9 cellular contexts compared by ENCODE assay signal in genomic region chr21:38925923-38926322, GRCh38.
A peak's percentile ranks its signal among the peaks of the same experiment; 100 is the strongest.
DNase-seq lines count a peak whose midpoint lies in the region; TF ChIP-seq lines count a peak whose summit lies in the region.
"Had no signal": no experiment of that assay in that cellular context is flagged by ENCODE, and none has a peak within 500 bp of the region (broad histone marks: within the 10 kb centered on the region; RNA-seq: fewer than 3 reads in every experiment).

No MANE protein-coding gene starts in this region.

- H2AFZ ChIP-seq in hepatocyte = no peak overlapping the region
- H2AFZ ChIP-seq in neuronal stem cell (ENCODE audit: low read length) = no peak overlapping the region

- no peak overlapping the region for H3K4ac ChIP-seq in neuronal stem cell (ENCODE audit: low read length)

- H4K20me1 ChIP-seq in hepatocyte (ENCODE audit: insufficient read depth, poor library complexity, severe bottlenecking) = no peaks in the 10 kb centered on the region

- no peak overlapping the region for H4K91ac ChIP-seq in neuronal stem cell (ENCODE audit: low read depth, low read length, poor library complexity)

- H3K79me2 ChIP-seq in hepatocyte = no peaks in the 10 kb centered on the region

- H3K18ac ChIP-seq in neuronal stem cell (ENCODE audit: low read length) = no peak overlapping the region

- H3K9me3 ChIP-seq in adrenal gland (replicated peaks in 1 of 3) = no peaks in the 10 kb centered on the region
- H3K9me3 ChIP-seq in hepatocyte (ENCODE audit: low read depth) = no peaks in the 10 kb centered on the region
- peaks cover 0 to 2% (median 0%) of the 10 kb centered on the region in 5 donors for H3K9me3 ChIP-seq in subcutaneous abdominal adipose tissue (ENCODE audit: control insufficient read depth in 5 of 5, low read length in 5 of 5)
- H3K9me3 ChIP-seq in neuronal stem cell (replicated peaks in 1 of 2; ENCODE audit: control insufficient read depth in 2 of 2, insufficient read depth in 1 of 2, low read depth in 1 of 2, low read length in 2 of 2) = peaks cover 3 to 5% of the 10 kb centered on the region in 2 donors

- H3K4me1 ChIP-seq in adrenal gland (replicated peaks in 1 of 2) (peaks cover 6 to 20% of the 10 kb centered on the region in 2 donors), hepatocyte (ENCODE audit: insufficient read depth) (peaks cover 23% of the 10 kb centered on the region), subcutaneous abdominal adipose tissue (ENCODE audit: control insufficient read depth in 5 of 5, insufficient read depth in 5 of 5, low read length in 5 of 5) (peaks cover 0 to 23% (median 21%) of the 10 kb centered on the region in 5 donors), neuronal stem cell (ENCODE audit: control insufficient read depth in 2 of 2, insufficient read depth in 1 of 2, low read depth in 1 of 2, low read length in 2 of 2) (peaks cover 0 to 1% of the 10 kb centered on the region in 2 donors)

- no peaks in the 10 kb centered on the region for H3K79me1 ChIP-seq in neuronal stem cell (ENCODE audit: low read depth, low read length)

- H3K9me2 ChIP-seq in hepatocyte (replicated peaks; ENCODE audit: insufficient read depth) = no peaks in the 10 kb centered on the region

- H3K14ac ChIP-seq in neuronal stem cell (ENCODE audit: low read length) = no peak overlapping the region

- no peaks in the 10 kb centered on the region for H3K27me3 ChIP-seq in adrenal gland
- no peaks in the 10 kb centered on the region for H3K27me3 ChIP-seq in hepatocyte
- H3K27me3 ChIP-seq in subcutaneous abdominal adipose tissue (ENCODE audit: control insufficient read depth in 5 of 5, insufficient read depth in 4 of 5, low read length in 5 of 5) = peaks cover 0 to 3% (median 0%) of the 10 kb centered on the region in 5 donors
- H3K27me3 ChIP-seq in neuronal stem cell (ENCODE audit: control insufficient read depth in 3 of 3, insufficient read depth in 3 of 3, low read depth in 1 of 3, low read length in 3 of 3) = peaks cover 0 to 10% (median 0%) of the 10 kb centered on the region in 3 experiments

- H2BK15ac ChIP-seq in neuronal stem cell (ENCODE audit: low read length) = no peak overlapping the region

- H2BK5ac ChIP-seq in neuronal stem cell (ENCODE audit: low read length) = no peak overlapping the region

- no peak overlapping the region for H2AK5ac ChIP-seq in neuronal stem cell (ENCODE audit: low read depth, low read length)

- H3K36me3 ChIP-seq in adrenal gland (replicated peaks in 1 of 2) (no peaks in the 10 kb centered on the region), hepatocyte (replicated peaks; ENCODE audit: insufficient read depth, low read depth) (no peaks in the 10 kb centered on the region), subcutaneous abdominal adipose tissue (ENCODE audit: control insufficient read depth in 5 of 5, insufficient read depth in 5 of 5, low read length in 5 of 5) (no peaks in the 10 kb centered on the region), neuronal stem cell (replicated peaks in 1 of 2; ENCODE audit: control insufficient read depth in 2 of 2, insufficient read depth in 2 of 2, low read length in 2 of 2) (no peaks in the 10 kb centered on the region)

- intact Hi-C loops in adrenal gland (cut with DNase I) = no loop called here

- H4K8ac ChIP-seq in neuronal stem cell (ENCODE audit: low read depth, low read length) = no peak overlapping the region

- H3K23ac ChIP-seq in neuronal stem cell (ENCODE audit: low read depth, low read length, poor library complexity) = no peak overlapping the region

- H2BK12ac ChIP-seq in neuronal stem cell (ENCODE audit: low read length) = no peak overlapping the region

- no peak overlapping the region for H2BK120ac ChIP-seq in neuronal stem cell (ENCODE audit: low read depth, low read length)

- peak overlapping the region in 1 of 4 donors; percentile 12 for H3K4me3 ChIP-seq in adrenal gland
- H3K4me3 ChIP-seq in hepatocyte = no peak overlapping the region
- peak overlapping the region; percentile 17 to 58 (median 49) for H3K4me3 ChIP-seq in subcutaneous abdominal adipose tissue (ENCODE audit: low read depth in 1 of 5, low read length in 5 of 5)
- H3K4me3 ChIP-seq in neuronal stem cell (ENCODE audit: low read length in 2 of 2) = no peak overlapping the region

- H3K9ac ChIP-seq in subcutaneous abdominal adipose tissue (ENCODE audit: low read length in 5 of 5) (peak overlapping the region in 2 of 5 donors; percentile 4 to 53), neuronal stem cell (ENCODE audit: low read depth, low read length, poor library complexity) (no peak overlapping the region)

- DNase-seq in HS-5 (ENCODE audit: low read depth) (peak; percentile 67), adrenal gland (peak; percentile 52 to 83 (median 71)), hepatocyte (ENCODE audit: low spot score) (peak; percentile 81), DMS79 (lab: John Stamatoyannopoulos, UW) (no peak), neuronal stem cell (ENCODE audit: low spot score) (no peak), NCI-H1694 treated with DMSO at 0.1 percent for 48 hours (lab: John Stamatoyannopoulos, UW) (no peak), NCI-H526 treated with DMSO at 0.1 percent for 48 hours (lab: John Stamatoyannopoulos, UW) (no peak)
- DNase-seq: stimulated activated naive CD8-positive, alpha-beta T cell treated with anti-CD3 and anti-CD28 coated beads, Interleukin-15, Interleukin-2, amounts not matched to agents 100 U/mL and 50 U/mL, for 24 hours had no signal

- TF ChIP-seq CTCF in adrenal gland (IDR thresholded peaks at IDR 0.05) = no peak
- no peak for TF ChIP-seq CTCF in hepatocyte (IDR thresholded peaks at IDR 0.05; ENCODE audit: poor library complexity)

- H3K27ac ChIP-seq in adrenal gland (peak overlapping the region in 4 of 5 donors; percentile 18 to 83 (median 49)), hepatocyte (peak overlapping the region; percentile 85), subcutaneous abdominal adipose tissue (ENCODE audit: low read depth, low read length) (no peak overlapping the region), neuronal stem cell (replicated peaks; ENCODE audit: low read length) (no peak overlapping the region)

- TF ChIP-seq POLR2A in adrenal gland (IDR thresholded peaks at IDR 0.05) = peak in 1 of 2 donors; percentile 11

- 0 to 2% (median 0%) methylated on average over 7 of the region's 7 CpGs for whole genome bisulfite sequencing in adrenal gland, 4 donors
- WGBS in hepatocyte (ENCODE audit: low lambda C conversion rate, missing lambda C conversion rate) = 24% methylated on average over 7 of the region's 7 CpGs
- no CpG with 5 or more reads among the region's 7 CpGs for WGBS in neuronal stem cell (ENCODE audit: extremely low coverage in 2 of 2, insufficient read length in 2 of 2, insufficient replicate concordance in 1 of 2), 2 donors

- H3K4me2 ChIP-seq in hepatocyte (peak overlapping the region; percentile 39), neuronal stem cell (ENCODE audit: insufficient read depth, low read length, poor library complexity, severe bottlenecking) (no peak overlapping the region)

Comparison
In these comparisons a context has a peak if more than half of its experiments do, and no peak if none do; other contexts are left out.
1. DNase-seq: peak in HS-5 (single experiment), adrenal gland (7 of 7) and hepatocyte (single experiment); none in DMS79 (single experiment), neuronal stem cell (single experiment), NCI-H1694 treated with DMSO at 0.1 percent for 48 hours (single experiment) and NCI-H526 treated with DMSO at 0.1 percent for 48 hours (single experiment).
2. H3K27ac ChIP-seq: peak in adrenal gland (4 of 5) and hepatocyte (single experiment); none in subcutaneous abdominal adipose tissue (single experiment) and neuronal stem cell (single experiment).
3. H3K4me3 ChIP-seq: peak in subcutaneous abdominal adipose tissue (5 of 5); none in hepatocyte (single experiment) and neuronal stem cell (0 of 2).